23 cellular contexts compared by ENCODE assay signal in the genomic region with DNA sequence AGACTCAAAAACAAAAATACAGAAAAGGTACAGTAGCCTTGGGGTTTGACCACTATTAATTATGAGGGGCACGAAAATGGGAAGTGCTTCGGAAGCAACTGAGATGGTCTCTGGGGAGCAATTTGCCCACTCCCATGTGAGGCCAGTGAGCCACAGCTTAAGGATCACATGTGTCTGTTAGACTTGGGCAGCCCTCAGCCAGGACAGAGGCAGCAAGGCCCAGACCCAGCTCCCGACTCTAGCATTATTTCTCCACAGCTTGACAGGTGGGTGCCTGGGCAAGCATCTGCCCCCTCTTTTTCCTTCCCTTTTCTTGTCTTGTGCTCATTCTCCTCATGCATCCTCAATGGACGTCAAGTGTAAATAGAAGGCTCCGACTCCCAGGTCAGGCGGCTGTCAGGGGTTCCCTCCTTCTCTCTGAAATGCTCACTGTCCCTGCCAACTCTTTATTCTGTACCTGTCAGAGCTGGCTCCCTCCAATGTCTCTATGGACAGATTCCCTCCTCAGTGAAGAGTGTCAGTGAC.
DNase-seq lines count a peak whose midpoint lies in the region; ATAC-seq and TF ChIP-seq lines count a peak whose summit lies in the region.
"Had no signal": no experiment of that assay in that cellular context is flagged by ENCODE, and none has a peak within 500 bp of the region (broad histone marks: within the 10 kb centered on the region; RNA-seq: fewer than 3 reads in every experiment).

No MANE protein-coding gene starts in this region.

- TF ChIP-seq POLR2A in NB4 (IDR thresholded peaks at IDR 0.05; ENCODE audit: extremely low read depth, insufficient read length) = no peak

- DNase-seq in NB4 (ENCODE audit: low read depth) = peak; percentile 68
- no peak for DNase-seq in nephron progenitor cell
- DNase-seq in hepatic stellate cell (ENCODE audit: low spot score) = no peak
- no peak for DNase-seq in NCI-H774 (lab: John Stamatoyannopoulos, UW)
- DNase-seq: 8988T; ACHN; BE2C; C1 segment of cervical spinal cord; CD4-positive, alpha-beta memory T cell; CD4-positive, CD25-positive, alpha-beta regulatory T cell; CD8-positive, alpha-beta memory T cell; COR-L47; DMS 273 treated with DMSO at 0.1 percent for 48 hours; DMS153; DMS53; DMS79; DND-41; EL; GDM1 had no signal

- no peaks in the 10 kb centered on the region for H3K36me3 Mint-ChIP-seq in nephron progenitor cell (ENCODE audit: low read depth)
- no peaks in the 10 kb centered on the region for H3K36me3 Mint-ChIP-seq in stimulated activated memory B cell treated with anti-CD40 and anti-IgM and Interleukin-4, amounts not matched to agents 10 μg/mL and 1 μg/mL and 100 μg/mL, for 72 hours
- H3K36me3 Mint-ChIP-seq: CD14-positive monocyte; CD4-positive, alpha-beta memory T cell; CD4-positive, CD25-positive, alpha-beta regulatory T cell; CD8-positive, alpha-beta memory T cell had no signal

- peaks cover 19% of the 10 kb centered on the region for H3K27me3 Mint-ChIP-seq in nephron progenitor cell (ENCODE audit: low read depth, poor library complexity)
- H3K27me3 Mint-ChIP-seq in stimulated activated memory B cell treated with anti-CD40 and anti-IgM and Interleukin-4, amounts not matched to agents 10 μg/mL and 1 μg/mL and 100 μg/mL, for 72 hours = peaks cover 9% of the 10 kb centered on the region

- TF ChIP-seq CTCF in NB4 (IDR thresholded peaks at IDR 0.05; ENCODE audit: low read depth, low read length) (no peak), nephron progenitor cell (IDR thresholded peaks at IDR 0.05) (no peak)

- peaks cover 6% of the 10 kb centered on the region for H3K9me3 Mint-ChIP-seq in nephron progenitor cell
- no peaks in the 10 kb centered on the region for H3K9me3 Mint-ChIP-seq in stimulated activated memory B cell treated with anti-CD40 and anti-IgM and Interleukin-4, amounts not matched to agents 10 μg/mL and 1 μg/mL and 100 μg/mL, for 72 hours
- H3K9me3 Mint-ChIP-seq: CD14-positive monocyte; CD4-positive, alpha-beta memory T cell; CD8-positive, alpha-beta memory T cell had no signal

- ATAC-seq in stimulated activated memory B cell treated with anti-CD40 and anti-IgM and Interleukin-4, amounts not matched to agents 10 μg/mL and 1 μg/mL and 100 μg/mL, for 72 hours = peak; percentile 25
- no peak for ATAC-seq in GM21526 (IDR thresholded peaks at IDR 0.05; ENCODE audit: low FRiP score, unreplicated experiment)

- peak overlapping the region; percentile 20 for H3K27ac Mint-ChIP-seq in nephron progenitor cell
- no peak overlapping the region for H3K27ac Mint-ChIP-seq in stimulated activated memory B cell treated with anti-CD40 and anti-IgM and Interleukin-4, amounts not matched to agents 10 μg/mL and 1 μg/mL and 100 μg/mL, for 72 hours
- H3K27ac Mint-ChIP-seq: CD14-positive monocyte; CD4-positive, alpha-beta memory T cell; CD4-positive, CD25-positive, alpha-beta regulatory T cell; CD8-positive, alpha-beta memory T cell had no signal

- H3K4me1 Mint-ChIP-seq in nephron progenitor cell = peaks cover 5% of the 10 kb centered on the region
- H3K4me1 Mint-ChIP-seq in stimulated activated memory B cell treated with anti-CD40 and anti-IgM and Interleukin-4, amounts not matched to agents 10 μg/mL and 1 μg/mL and 100 μg/mL, for 72 hours = peaks cover 9% of the 10 kb centered on the region

- H3K4me3 Mint-ChIP-seq in nephron progenitor cell = no peak overlapping the region
- H3K4me3 Mint-ChIP-seq in stimulated activated memory B cell treated with anti-CD40 and anti-IgM and Interleukin-4, amounts not matched to agents 10 μg/mL and 1 μg/mL and 100 μg/mL, for 72 hours = no peak overlapping the region
- H3K4me3 Mint-ChIP-seq: CD14-positive monocyte; CD4-positive, alpha-beta memory T cell; CD4-positive, CD25-positive, alpha-beta regulatory T cell; CD8-positive, alpha-beta memory T cell had no signal

- H3K4me3 ChIP-seq in NB4 (ENCODE audit: low read depth, low read length) = no peak overlapping the region
- H3K4me3 ChIP-seq: BLaER1 had no signal
